In genomic region chr11:130451261-130452019, GRCh38 we compare ENCODE assay signal across 1 cellular context.
TF ChIP-seq lines count a peak whose summit lies in the region.

No MANE protein-coding gene starts in this region.

TF ChIP-seq in SK-N-SH treated with all-trans-retinoic acid at 6 μM for 48 hours, 23 proteins besides CTCF, POLR2A, EP300 and RAD21 (continued from another document):
- TF ChIP-seq PPARA (CRISPR knock-in tag; IDR thresholded peaks at IDR 0.05; ENCODE audit: borderline replicate concordance) (no peak), BACH2 (CRISPR knock-in tag; IDR thresholded peaks at IDR 0.05; ENCODE audit: borderline replicate concordance) (no peak), ESRRG (CRISPR knock-in tag; IDR thresholded peaks at IDR 0.05) (no peak), PATZ1 (CRISPR knock-in tag; IDR thresholded peaks at IDR 0.05; ENCODE audit: borderline replicate concordance) (no peak), ARNTL (CRISPR knock-in tag; IDR thresholded peaks at IDR 0.05; ENCODE audit: borderline replicate concordance, low read depth) (no peak), SNAI2 (CRISPR knock-in tag; IDR thresholded peaks at IDR 0.05) (no peak)
- TF ChIP-seq, protein P1, sequence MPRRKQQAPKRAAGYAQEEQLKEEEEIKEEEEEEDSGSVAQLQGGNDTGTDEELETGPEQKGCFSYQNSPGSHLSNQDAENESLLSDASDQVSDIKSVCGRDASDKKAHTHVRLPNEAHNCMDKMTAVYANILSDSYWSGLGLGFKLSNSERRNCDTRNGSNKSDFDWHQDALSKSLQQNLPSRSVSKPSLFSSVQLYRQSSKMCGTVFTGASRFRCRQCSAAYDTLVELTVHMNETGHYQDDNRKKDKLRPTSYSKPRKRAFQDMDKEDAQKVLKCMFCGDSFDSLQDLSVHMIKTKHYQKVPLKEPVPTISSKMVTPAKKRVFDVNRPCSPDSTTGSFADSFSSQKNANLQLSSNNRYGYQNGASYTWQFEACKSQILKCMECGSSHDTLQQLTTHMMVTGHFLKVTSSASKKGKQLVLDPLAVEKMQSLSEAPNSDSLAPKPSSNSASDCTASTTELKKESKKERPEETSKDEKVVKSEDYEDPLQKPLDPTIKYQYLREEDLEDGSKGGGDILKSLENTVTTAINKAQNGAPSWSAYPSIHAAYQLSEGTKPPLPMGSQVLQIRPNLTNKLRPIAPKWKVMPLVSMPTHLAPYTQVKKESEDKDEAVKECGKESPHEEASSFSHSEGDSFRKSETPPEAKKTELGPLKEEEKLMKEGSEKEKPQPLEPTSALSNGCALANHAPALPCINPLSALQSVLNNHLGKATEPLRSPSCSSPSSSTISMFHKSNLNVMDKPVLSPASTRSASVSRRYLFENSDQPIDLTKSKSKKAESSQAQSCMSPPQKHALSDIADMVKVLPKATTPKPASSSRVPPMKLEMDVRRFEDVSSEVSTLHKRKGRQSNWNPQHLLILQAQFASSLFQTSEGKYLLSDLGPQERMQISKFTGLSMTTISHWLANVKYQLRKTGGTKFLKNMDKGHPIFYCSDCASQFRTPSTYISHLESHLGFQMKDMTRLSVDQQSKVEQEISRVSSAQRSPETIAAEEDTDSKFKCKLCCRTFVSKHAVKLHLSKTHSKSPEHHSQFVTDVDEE (CRISPR knock-in tag; IDR thresholded peaks at IDR 0.05): no peak
